9 cellular contexts compared by ENCODE assay signal in the genomic region with DNA sequence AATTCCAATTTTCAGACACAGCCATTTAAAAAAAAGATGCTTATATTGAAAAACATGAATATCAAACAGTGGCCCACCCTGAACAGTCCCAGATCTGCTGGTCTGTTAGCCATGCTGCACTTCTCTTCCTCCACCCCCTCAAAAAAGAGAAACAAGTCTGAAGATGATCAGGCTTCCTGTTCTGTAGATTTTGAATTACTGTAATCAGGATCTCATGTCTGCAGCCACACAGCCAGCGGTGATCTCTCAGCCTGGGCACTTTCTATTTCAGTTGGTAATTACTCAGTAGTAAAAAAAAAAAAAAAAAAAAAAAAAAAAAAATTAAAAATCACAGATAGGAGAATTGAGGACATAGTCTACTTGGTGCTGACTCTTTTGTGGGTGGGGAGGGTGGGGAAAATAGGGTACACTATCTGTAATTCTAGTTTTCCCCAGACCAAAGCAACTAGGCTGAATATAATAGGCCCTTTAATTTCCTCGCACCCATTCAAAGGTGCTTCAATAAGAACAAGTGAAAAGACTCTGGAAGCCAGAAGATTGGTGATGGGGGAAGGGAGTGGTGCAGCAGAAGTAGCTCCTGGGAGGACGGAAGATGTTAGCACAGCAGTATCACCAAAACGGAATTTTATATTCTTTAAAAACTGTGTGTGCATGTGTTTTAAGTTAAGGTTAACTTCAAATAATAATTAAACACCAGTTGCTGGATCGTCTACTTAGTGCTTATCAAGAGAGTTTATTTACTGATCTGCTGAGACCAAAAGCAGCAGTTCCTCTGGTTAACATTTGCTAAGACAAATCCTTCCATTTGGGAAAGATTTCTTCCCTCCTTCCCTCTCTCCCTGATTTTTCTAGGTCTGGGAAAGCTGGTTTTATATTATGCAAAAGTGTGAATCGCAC. TPM values are rescaled to one million over a fixed set of nuclear protein-coding genes. Genes with fewer than 3 reads are reported as not detected.
DNase-seq lines count a peak whose midpoint lies in the region; ATAC-seq and TF ChIP-seq lines count a peak whose summit lies in the region.
"Had no signal": no experiment of that assay in that cellular context is flagged by ENCODE, and none has a peak within 500 bp of the region (broad histone marks: within the 10 kb centered on the region; RNA-seq: fewer than 3 reads in every experiment).

No MANE protein-coding gene starts in this region.

- H2BK120ac ChIP-seq in H9 (ENCODE audit: low read depth, low read length, poor library complexity, severe bottlenecking) = no peak overlapping the region

- no peak overlapping the region for H3K9ac ChIP-seq in H9 (ENCODE audit: extremely low read depth, insufficient read length, low read length)

- peak; percentile 62 for ATAC-seq in GM18520 (IDR thresholded peaks at IDR 0.05; ENCODE audit: unreplicated experiment)

- H3K4me1 ChIP-seq in H9 (ENCODE audit: insufficient read depth, low read length) = peaks cover 5% of the 10 kb centered on the region

- no peak overlapping the region for H3K4ac ChIP-seq in H9 (ENCODE audit: low read depth, low read length)

- H3K27me3 ChIP-seq in H9 (ENCODE audit: insufficient read depth, low read length) = no peaks in the 10 kb centered on the region

- no peaks in the 10 kb centered on the region for H4K20me1 ChIP-seq in H9 (ENCODE audit: control insufficient read depth, insufficient read depth, insufficient read length)

- H3K27ac Mint-ChIP-seq in H9 (peak overlapping the region; percentile 82 to 96 (median 96)), neural crest cell (ENCODE audit: unreplicated experiment) (peak overlapping the region; percentile 72)

- DNase-seq in H9 (no peak), NAMALWA (ENCODE audit: low spot score) (peak; percentile 30), cardiac fibroblast (ENCODE audit: low read depth in 2 of 2) (peak; percentile 18 to 42), neural crest cell (ENCODE audit: low read depth, low spot score) (peak; percentile 12), dedifferentiated amniotic fluid mesenchymal stem cell (ENCODE audit: extremely low spot score) (no peak), activated gamma-delta T cell (lab: John Stamatoyannopoulos, UW) (no peak), NK-92 (lab: John Stamatoyannopoulos, UW; ENCODE audit: unreplicated experiment) (no peak)

- H3K4me1 Mint-ChIP-seq in H9 = peaks cover 27 to 31% of the 10 kb centered on the region in 2 experiments
- H3K4me1 Mint-ChIP-seq in neural crest cell = peaks cover 56% of the 10 kb centered on the region

- H4K5ac ChIP-seq in H9 (ENCODE audit: insufficient read length, low read depth, low read length) = no peak overlapping the region

- no peak overlapping the region for H2BK20ac ChIP-seq in H9 (ENCODE audit: low read depth, low read length, poor library complexity, severe bottlenecking)

- no peak overlapping the region for H3T11ph ChIP-seq in H9 (ENCODE audit: low read length)

- no peak overlapping the region for H4K91ac ChIP-seq in H9 (ENCODE audit: insufficient read length, low read depth, low read length)

- no peak overlapping the region for H2BK15ac ChIP-seq in H9 (ENCODE audit: low read depth, low read length)

- H3K14ac ChIP-seq in H9 (ENCODE audit: insufficient read depth, low read length) = no peak overlapping the region

- H3K56ac ChIP-seq in H9 (ENCODE audit: insufficient read length, low read depth, low read length) = no peak overlapping the region

- TF ChIP-seq CTCF in H9 (conservative IDR thresholded peaks at IDR 0.05) (no peak), cardiac fibroblast (IDR thresholded peaks at IDR 0.05; ENCODE audit: low read depth, low read length) (no peak), neural crest cell (conservative IDR thresholded peaks at IDR 0.05) (no peak)

- H3K23me2 ChIP-seq in H9 (ENCODE audit: insufficient read length, low read depth, low read length, poor library complexity, severe bottlenecking) = peaks cover 5% of the 10 kb centered on the region

- no peak overlapping the region for H3K4me3 ChIP-seq in cardiac fibroblast (replicated peaks in 1 of 2; ENCODE audit: low read depth in 2 of 2, low read length in 2 of 2)

- peak overlapping the region; percentile 44 for H3K27ac ChIP-seq in H9 (ENCODE audit: insufficient read length, low read depth, low read length)
- H3K27ac ChIP-seq: VCaP had no signal

- no peak overlapping the region for H3K18ac ChIP-seq in H9 (ENCODE audit: insufficient read length, low read depth, low read length)

- no peak overlapping the region for H2AK5ac ChIP-seq in H9 (ENCODE audit: insufficient read length, low read length)

- H3K9me3 Mint-ChIP-seq in H9 (no peaks in the 10 kb centered on the region), neural crest cell (peaks cover 6% of the 10 kb centered on the region)

- H3K23ac ChIP-seq in H9 (ENCODE audit: insufficient read length, low read depth, low read length) = no peak overlapping the region

- H2AFZ ChIP-seq in H9 (ENCODE audit: low read length) = no peak overlapping the region

- peak overlapping the region; percentile 49 to 71 for H3K4me3 Mint-ChIP-seq in H9
- H3K4me3 Mint-ChIP-seq in neural crest cell = peak overlapping the region; percentile 81

- H3K79me1 ChIP-seq in H9 (ENCODE audit: insufficient read depth, low read depth, low read length, poor library complexity, severe bottlenecking) = no peaks in the 10 kb centered on the region

- no peak overlapping the region for H2BK5ac ChIP-seq in H9 (ENCODE audit: insufficient read length, low read length)

- no peaks in the 10 kb centered on the region for H3K79me2 ChIP-seq in H9 (ENCODE audit: insufficient read depth, low read length)

- H3K9me3 ChIP-seq in H9 (ENCODE audit: control insufficient read depth, low read depth, low read length) = no peaks in the 10 kb centered on the region

- H3K36me3 Mint-ChIP-seq in H9 (ENCODE audit: insufficient read depth in 1 of 3, low read depth in 3 of 3) (no peaks in the 10 kb centered on the region), neural crest cell (ENCODE audit: low read depth) (peaks cover 2% of the 10 kb centered on the region)

- WGBS in H9 (ENCODE audit: extremely low coverage, insufficient read length, low lambda C conversion rate) = no CpG with 5 or more reads among the region's 6 CpGs

- H3K27me3 Mint-ChIP-seq in H9 (ENCODE audit: low read depth) (no peaks in the 10 kb centered on the region), neural crest cell (ENCODE audit: low read depth) (no peaks in the 10 kb centered on the region)

- H3K4me2 ChIP-seq in H9 (ENCODE audit: insufficient read depth, insufficient read length, low read length) = peak overlapping the region; percentile 61

- no peak overlapping the region for H2BK12ac ChIP-seq in H9 (ENCODE audit: insufficient read length, low read depth, low read length)

- H4K8ac ChIP-seq in H9 (replicated peaks; ENCODE audit: insufficient read length, low read depth, low read length) = no peak overlapping the region

RNA-seq across cellular contexts. Expression of gene SPRY1, which starts 47.1 kb away (rescaled TPM):
- total RNA-seq in H9 (2021) (76.3 and 77.6 TPM in 2 replicates), neural crest cell (125 and 134 TPM in 2 replicates)

Comparison
In these comparisons a context has a peak if more than half of its experiments do, and no peak if none do; other contexts are left out.
1. DNase-seq: peak in NAMALWA (single experiment), cardiac fibroblast (2 of 2) and neural crest cell (single experiment); none in H9 (single experiment), dedifferentiated amniotic fluid mesenchymal stem cell (single experiment), activated gamma-delta T cell (single experiment) and NK-92 (single experiment).